In genomic region chr10:101889256-101890210, GRCh38 we compare ENCODE assay signal across 7 cellular contexts. TPM values are rescaled to one million over a fixed set of nuclear protein-coding genes. Genes with fewer than 3 reads are reported as not detected.
DNase-seq lines count a peak whose midpoint lies in the region; ATAC-seq and TF ChIP-seq lines count a peak whose summit lies in the region.

No MANE protein-coding gene starts in this region.

- DNase-seq in GM10248 (ENCODE audit: extremely low spot score) (peak; percentile 72), HPDE6-E6E7 (ENCODE audit: extremely low spot score) (peak; percentile 47), PC-3 (peak; percentile 76), fibroblast of lung (ENCODE audit: low read depth in 2 of 2) (peak; percentile 62 to 87), neuronal stem cell (ENCODE audit: low spot score) (peak; percentile 67), stromal cell of bone marrow (ENCODE audit: low read depth) (peak; percentile 57)
- peak; percentile 74 for DNase-seq in activated T-cell treated with anti-CD3 and anti-CD28 coated beads, Interleukin-2, amount 50 U/mL, for 24 hours

- H3K9me2 ChIP-seq in PC-3 (replicated peaks; ENCODE audit: low read length) = no peaks in the 10 kb centered on the region

- H3K27ac Mint-ChIP-seq in activated T-cell treated with anti-CD3 and anti-CD28 coated beads, Interleukin-2, amount 50 U/mL, for 24 hours = no peak overlapping the region

- CTCF ChIA-PET in GM10248 (lab: Yijun Ruan, JAX) (interaction anchor here (0.6 to 13.2 kb wide), 63 partner anchors 9 to 229 kb away, joined by 3 to 249 read pairs (median 4); partner anchors contain the start of gene KCNIP2), PC-3 (lab: Charles Lee) (interaction anchor here (0.5 to 1.0 kb wide), 6 partner anchors 8 to 181 kb away, joined by 3 to 13 read pairs (median 6); no protein-coding TSS in a partner anchor)

- H2AK5ac ChIP-seq in neuronal stem cell (ENCODE audit: low read depth, low read length) = no peak overlapping the region

- H3K79me1 ChIP-seq in neuronal stem cell (ENCODE audit: low read depth, low read length) = peaks cover 2% of the 10 kb centered on the region

- TF ChIP-seq CTCF in GM10248 (IDR thresholded peaks at IDR 0.05; ENCODE audit: control extremely low read depth, extremely low read depth, low read depth, missing control alignments) (peak; percentile 82), PC-3 (conservative IDR thresholded peaks at IDR 0.05; ENCODE audit: low read depth, low read length) (peak; percentile 87), fibroblast of lung (conservative IDR thresholded peaks at IDR 0.05 in 1 of 2, IDR thresholded peaks at IDR 0.05 in 1 of 2; ENCODE audit: low read depth in 1 of 2, low read length in 2 of 2) (peak; percentile 88 to 93)

- no peak overlapping the region for H2AFZ ChIP-seq in PC-3 (ENCODE audit: low read length)
- H2AFZ ChIP-seq in fibroblast of lung (ENCODE audit: low read length) = no peak overlapping the region
- no peak overlapping the region for H2AFZ ChIP-seq in neuronal stem cell (ENCODE audit: low read length)

- no peaks in the 10 kb centered on the region for H3K9me3 ChIP-seq in PC-3 (ENCODE audit: low read length)
- no peaks in the 10 kb centered on the region for H3K9me3 ChIP-seq in fibroblast of lung (ENCODE audit: control insufficient read depth, insufficient read depth, low read depth, low read length)
- H3K9me3 ChIP-seq in neuronal stem cell (replicated peaks in 1 of 2; ENCODE audit: control insufficient read depth in 2 of 2, insufficient read depth in 1 of 2, low read depth in 1 of 2, low read length in 2 of 2) = no peaks in the 10 kb centered on the region

- WGBS in neuronal stem cell (ENCODE audit: extremely low coverage in 2 of 2, insufficient read length in 2 of 2, insufficient replicate concordance in 1 of 2), 2 donors = no CpG with 5 or more reads among the region's 5 CpGs

- no peak overlapping the region for H2BK12ac ChIP-seq in neuronal stem cell (ENCODE audit: low read length)

- peaks cover 9% of the 10 kb centered on the region for H3K4me1 Mint-ChIP-seq in activated T-cell treated with anti-CD3 and anti-CD28 coated beads, Interleukin-2, amount 50 U/mL, for 24 hours (ENCODE audit: low read depth)

- intact Hi-C loops in PC-3 (cut with micrococcal nuclease) = loop anchor here (1.0 to 2.0 kb wide), 2 partner anchors 49 to 121 kb away; no protein-coding TSS in a partner anchor

- no peak overlapping the region for H3K4me3 Mint-ChIP-seq in activated T-cell treated with anti-CD3 and anti-CD28 coated beads, Interleukin-2, amount 50 U/mL, for 24 hours

- H2BK15ac ChIP-seq in neuronal stem cell (ENCODE audit: low read length) = no peak overlapping the region

- H3K18ac ChIP-seq in neuronal stem cell (ENCODE audit: low read length) = no peak overlapping the region

- no peaks in the 10 kb centered on the region for H3K36me3 ChIP-seq in PC-3 (ENCODE audit: low read depth, low read length)
- H3K36me3 ChIP-seq in fibroblast of lung (ENCODE audit: control insufficient read depth, insufficient read depth, low read length) = no peaks in the 10 kb centered on the region
- no peaks in the 10 kb centered on the region for H3K36me3 ChIP-seq in neuronal stem cell (replicated peaks in 1 of 2; ENCODE audit: control insufficient read depth in 2 of 2, insufficient read depth in 2 of 2, low read length in 2 of 2)

- no peak overlapping the region for H3K4ac ChIP-seq in neuronal stem cell (ENCODE audit: low read length)

- no TSS peak for BruUV-seq in PC-3 (replicated peaks; lab: Mats Ljungman, UMichigan)

- H3K4me3 ChIP-seq in PC-3 (ENCODE audit: low read length) (no peak overlapping the region), fibroblast of lung (replicated peaks in 1 of 4; ENCODE audit: control extremely low read depth in 1 of 4, insufficient read depth in 1 of 4, low read depth in 3 of 4, low read length in 4 of 4) (no peak overlapping the region), neuronal stem cell (ENCODE audit: low read length in 2 of 2) (no peak overlapping the region)

- no peaks in the 10 kb centered on the region for H3F3A ChIP-seq in PC-3 (ENCODE audit: low read length, unreplicated experiment)

- H3K4me1 ChIP-seq in PC-3 (ENCODE audit: insufficient read depth, low read length) (no peaks in the 10 kb centered on the region), fibroblast of lung (ENCODE audit: control insufficient read depth, extremely low read depth, insufficient read depth, low read length) (no peaks in the 10 kb centered on the region), neuronal stem cell (ENCODE audit: control insufficient read depth in 2 of 2, insufficient read depth in 1 of 2, low read depth in 1 of 2, low read length in 2 of 2) (peaks cover 0 to 3% of the 10 kb centered on the region in 2 donors)

- POLR2A ChIA-PET in GM10248 (lab: Yijun Ruan, JAX) = no interaction called here
- POLR2A ChIA-PET in PC-3 (lab: Charles Lee; ENCODE audit: unreplicated experiment) = no interaction called here

- ATAC-seq in PC-3 = peak; percentile 83

- H3K36me3 Mint-ChIP-seq in activated T-cell treated with anti-CD3 and anti-CD28 coated beads, Interleukin-2, amount 50 U/mL, for 24 hours (ENCODE audit: low read depth) = peaks cover 26% of the 10 kb centered on the region

- no peaks in the 10 kb centered on the region for H3K27me3 Mint-ChIP-seq in activated T-cell treated with anti-CD3 and anti-CD28 coated beads, Interleukin-2, amount 50 U/mL, for 24 hours

- no peak overlapping the region for H3K23ac ChIP-seq in neuronal stem cell (ENCODE audit: low read depth, low read length, poor library complexity)

- H3K14ac ChIP-seq in neuronal stem cell (ENCODE audit: low read length) = no peak overlapping the region

- H4K91ac ChIP-seq in neuronal stem cell (ENCODE audit: low read depth, low read length, poor library complexity) = no peak overlapping the region

- H3K79me2 ChIP-seq in PC-3 (ENCODE audit: low read length) (no peaks in the 10 kb centered on the region), fibroblast of lung (ENCODE audit: control insufficient read depth, insufficient read depth, low read length) (no peaks in the 10 kb centered on the region)

- H2BK120ac ChIP-seq in neuronal stem cell (ENCODE audit: low read depth, low read length) = no peak overlapping the region

- H3K9ac ChIP-seq in PC-3 (ENCODE audit: low read length) (no peak overlapping the region), fibroblast of lung (ENCODE audit: insufficient read depth, low read length) (no peak overlapping the region), neuronal stem cell (ENCODE audit: low read depth, low read length, poor library complexity) (no peak overlapping the region)

- H2BK5ac ChIP-seq in neuronal stem cell (ENCODE audit: low read length) = no peak overlapping the region

- H4K20me1 ChIP-seq in PC-3 (ENCODE audit: low read length) (no peaks in the 10 kb centered on the region), fibroblast of lung (ENCODE audit: control insufficient read depth, extremely low read depth, insufficient read depth, low read length) (no peaks in the 10 kb centered on the region)

- H3K4me2 ChIP-seq in PC-3 (ENCODE audit: low read length) = no peak overlapping the region
- H3K4me2 ChIP-seq in fibroblast of lung (ENCODE audit: extremely low read depth, insufficient read depth, low read length) = no peak overlapping the region
- H3K4me2 ChIP-seq in neuronal stem cell (ENCODE audit: insufficient read depth, low read length, poor library complexity, severe bottlenecking) = no peak overlapping the region

- H3K9me3 Mint-ChIP-seq in activated T-cell treated with anti-CD3 and anti-CD28 coated beads, Interleukin-2, amount 50 U/mL, for 24 hours = no peaks in the 10 kb centered on the region

- H3K27ac ChIP-seq in PC-3 (ENCODE audit: low read length) = no peak overlapping the region
- H3K27ac ChIP-seq in fibroblast of lung (ENCODE audit: insufficient read depth, low read length) = no peak overlapping the region
- H3K27ac ChIP-seq in neuronal stem cell (replicated peaks; ENCODE audit: low read length) = peak overlapping the region; percentile 41

- H3K27me3 ChIP-seq in PC-3 (ENCODE audit: low read length) (no peaks in the 10 kb centered on the region), fibroblast of lung (ENCODE audit: control insufficient read depth, insufficient read depth, low read length) (no peaks in the 10 kb centered on the region), neuronal stem cell (ENCODE audit: control insufficient read depth in 3 of 3, insufficient read depth in 3 of 3, low read depth in 1 of 3, low read length in 3 of 3) (no peaks in the 10 kb centered on the region)

- no peak overlapping the region for H4K8ac ChIP-seq in neuronal stem cell (ENCODE audit: low read depth, low read length)

RNA-seq across cellular contexts. Expression of gene KCNIP2, which starts 45.9 kb away (rescaled TPM):
- 0.46 and 1.5 TPM in 2 replicates for total RNA-seq in PC-3 (2014; rRNA removed)
- 0.77 and 1.8 TPM in 2 replicates for total RNA-seq in fibroblast of lung
- 0.16 and 0.37 TPM in 2 replicates for polyA plus RNA-seq in fibroblast of lung
- 0.30 and 0.31 TPM in 2 replicates for polyA plus RNA-seq in fibroblast of lung (2012)
- 0.43 TPM in 1 of 2 replicates, not detected in the other for polyA minus RNA-seq in fibroblast of lung (ENCODE audit: low replicate concordance)
- 6.4 TPM for polyA plus RNA-seq in neuronal stem cell (2013, experiment 1 of 2)
- polyA plus RNA-seq in neuronal stem cell (2013, experiment 2 of 2) = 6.7 TPM
